In the genomic region with DNA sequence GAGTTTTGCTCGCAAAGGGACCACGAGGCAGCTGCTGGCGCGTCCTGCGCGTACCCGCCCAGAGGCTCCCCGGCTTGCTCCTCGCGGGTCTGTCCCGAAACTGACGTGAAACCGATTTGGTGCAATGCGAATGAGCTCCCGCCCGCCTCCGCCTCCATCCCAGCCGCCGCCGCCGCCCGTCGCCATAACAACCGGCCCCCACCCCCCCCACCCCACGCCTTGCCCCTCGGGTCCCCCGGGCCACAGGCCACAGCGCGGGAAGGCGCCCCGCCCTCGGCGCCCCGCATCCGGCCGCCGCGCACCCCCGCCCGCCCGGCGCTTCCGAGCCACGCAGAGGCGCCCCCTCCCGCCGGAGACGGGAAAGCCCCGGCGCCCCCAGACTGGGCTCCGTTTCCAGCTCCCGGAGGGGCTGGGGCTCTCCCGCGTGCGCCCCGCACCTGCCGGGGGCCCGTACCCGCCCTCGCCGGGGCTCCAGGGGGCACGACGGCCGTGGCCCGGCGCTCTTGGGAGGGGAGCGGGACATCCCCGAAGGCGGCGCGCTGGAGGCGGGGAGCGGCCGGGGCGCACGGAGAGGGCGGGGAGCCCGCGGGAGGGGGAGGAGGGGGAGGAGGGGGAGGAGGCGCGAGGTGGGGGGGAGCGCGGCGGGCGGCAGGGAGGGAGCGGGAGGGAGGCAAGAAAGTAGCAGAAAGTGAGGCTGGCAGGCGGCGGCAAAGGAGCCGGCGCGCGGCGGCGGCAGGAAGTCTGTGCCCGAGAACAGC, we compare ENCODE assay signal across 8 cellular contexts. TPM values are rescaled to one million over a fixed set of nuclear protein-coding genes. Genes with fewer than 3 reads are reported as not detected.
DNase-seq lines count a peak whose midpoint lies in the region; ATAC-seq, FAIRE-seq and TF ChIP-seq lines count a peak whose summit lies in the region.

A gene (plus strand): TSS at position 678 of the 758 bp plus-strand sequence.

- H2BK120ac ChIP-seq in H1 (replicated peaks; ENCODE audit: low read depth, low read length) = no peak within 1 kb of the TSS

- peak in 1 of 2 experiments; percentile 84; a peak in 1 of 3 replicates for TF ChIP-seq EP300 in H1 (IDR thresholded peaks at IDR 0.05; ENCODE audit: borderline replicate concordance in 1 of 2, low read depth in 2 of 2, low read length in 2 of 2)

- 0% methylated on average over 7 of the region's 95 CpGs; no CpG with 5 or more reads in 1 of the 2 experiments for WGBS in H1 (ENCODE audit: extremely low coverage in 1 of 2, insufficient coverage in 1 of 2, insufficient read length in 1 of 2, insufficient replicate concordance in 2 of 2, low coverage in 1 of 2, low lambda C conversion rate in 2 of 2, missing lambda C conversion rate in 1 of 2), 2 experiments

- H3K14ac ChIP-seq in H1 (ENCODE audit: insufficient read length) = peak within 1 kb of the TSS; percentile 52

- no peak within 1 kb of the TSS for H2AK5ac ChIP-seq in H1 (ENCODE audit: low read depth, low read length)

- no peak within 1 kb of the TSS for H2BK20ac ChIP-seq in H1 (ENCODE audit: low read length)

- no peak; a peak in 1 of 4 replicates for TF ChIP-seq RAD21 in H1 (IDR thresholded peaks at IDR 0.05 in 1 of 2, conservative IDR thresholded peaks at IDR 0.05 in 1 of 2; ENCODE audit: low read depth in 2 of 2, low read length in 2 of 2)

- peaks cover 19% of the 10 kb centered on the region for H3K4me1 ChIP-seq in A673 (ENCODE audit: insufficient read depth, low read length, poor library complexity, severe bottlenecking)
- H3K4me1 ChIP-seq in H1 (replicated peaks in 1 of 4; ENCODE audit: control insufficient read depth in 3 of 4, insufficient read depth in 4 of 4, low read length in 3 of 4) = peaks cover 7 to 24% (median 9%) of the 10 kb centered on the region in 4 experiments

- no peaks in the 10 kb centered on the region for H3K27me3 ChIP-seq in A673 (replicated peaks; ENCODE audit: insufficient read depth, low read depth, low read length, poor library complexity)
- H3K27me3 ChIP-seq in H1 (replicated peaks in 1 of 4; ENCODE audit: control insufficient read depth in 3 of 4, extremely low read depth in 1 of 4, insufficient read depth in 3 of 4, low read length in 3 of 4) = peaks cover 0 to 27% (median 24%) of the 10 kb centered on the region in 4 experiments; a peak in 6 of 7 replicates

- peaks cover 11% of the 10 kb centered on the region for H3K23me2 ChIP-seq in H1 (ENCODE audit: low read depth, low read length)

- no TSS peak for BruUV-seq in A673 (replicated peaks; lab: Mats Ljungman, UMichigan)

- peak within 1 kb of the TSS; percentile 11; the same call in 1 of the 2 replicates for H2BK5ac ChIP-seq in H1 (ENCODE audit: low read depth, low read length)

- TF ChIP-seq CTCF in A673 (conservative IDR thresholded peaks at IDR 0.05; ENCODE audit: low read depth, low read length) (peak; percentile 44; the same call in 1 of the 2 replicates), H1 (IDR thresholded peaks at IDR 0.05; ENCODE audit: control extremely low read depth in 1 of 3, insufficient read depth in 1 of 3, low read depth in 1 of 3, low read length in 3 of 3) (peak in 2 of 3 experiments; percentile 16 to 27; a peak in 2 of 4 replicates)

- H3K27ac ChIP-seq in A673 (ENCODE audit: low read depth, low read length, poor library complexity, severe bottlenecking) (peak within 1 kb of the TSS; percentile 80), H1 (ENCODE audit: low read depth, low read length) (no peak within 1 kb of the TSS; the same call in 1 of the 2 replicates)

- peak within 1 kb of the TSS; percentile 45; the same call in 1 of the 2 replicates for H2BK12ac ChIP-seq in H1 (ENCODE audit: low read depth, low read length)

- peaks cover 0 to 3% of the 10 kb centered on the region in 2 experiments for H4K20me1 ChIP-seq in H1 (replicated peaks in 1 of 2; ENCODE audit: control insufficient read depth in 1 of 2, insufficient read depth in 2 of 2, low read length in 2 of 2)

- H3K36me3 ChIP-seq in A673 (ENCODE audit: insufficient read depth, low read length, poor library complexity, severe bottlenecking) (no peaks in the 10 kb centered on the region), H1 (ENCODE audit: control insufficient read depth in 2 of 4, insufficient read depth in 4 of 4, low read length in 3 of 4) (no peaks in the 10 kb centered on the region)

- H3K9me3 ChIP-seq in A673 (ENCODE audit: low read depth, low read length, poor library complexity, severe bottlenecking) (no peaks in the 10 kb centered on the region), H1 (ENCODE audit: insufficient read depth in 2 of 2, low read depth in 1 of 2, low read length in 1 of 2) (no peaks in the 10 kb centered on the region)

- H3K18ac ChIP-seq in H1 (ENCODE audit: extremely low read depth, low read length) = peak within 1 kb of the TSS; percentile 84

- POLR2A ChIA-PET in A673 (lab: Charles Lee; ENCODE audit: low non-redundant PET) (interaction anchor here (0.6 to 0.7 kb wide), 2 partner anchors 9 to 51 kb away, joined by 3 to 8 read pairs; no protein-coding TSS in a partner anchor), H1 (lab: Charles Lee; ENCODE audit: partially characterized antibody) (interaction anchor here (0.6 to 1.3 kb wide), 3 partner anchors 9 to 138 kb away, joined by 3 to 5 read pairs (median 3); no protein-coding TSS in a partner anchor)

- peak in 1 of 2 experiments; percentile 37; a peak in 1 of 3 replicates for TF ChIP-seq POLR2A in H1 (IDR thresholded peaks at IDR 0.05; ENCODE audit: control extremely low read depth in 1 of 2, low read depth in 2 of 2, low read length in 2 of 2)

- intact Hi-C loops in A673 (cut with micrococcal nuclease; ENCODE audit: unreplicated experiment) = loop anchor here (10.0 kb wide), 1 partner anchor 356 kb away; no protein-coding TSS in a partner anchor

- FAIRE-seq in H1 (lab: Jason Lieb, UNC) = no peak

- H3K4me2 ChIP-seq in H1 (ENCODE audit: insufficient read depth in 1 of 2, low read depth in 2 of 2, low read length in 2 of 2) = peak within 1 kb of the TSS; percentile 97 to 100

- ATAC-seq in GM18511 (IDR thresholded peaks at IDR 0.05; ENCODE audit: unreplicated experiment) (peak; percentile 58), HG03025 (IDR thresholded peaks at IDR 0.05; ENCODE audit: low FRiP score, unreplicated experiment) (peak; percentile 46)

- peak within 1 kb of the TSS; percentile 92 for H2AFZ ChIP-seq in H1 (ENCODE audit: low read length)

- H2BK15ac ChIP-seq in H1 (ENCODE audit: low read length) = peak within 1 kb of the TSS; percentile 89; the same call in 1 of the 2 replicates

- no peak within 1 kb of the TSS for H3K23ac ChIP-seq in H1 (ENCODE audit: insufficient read length)

- CTCF ChIA-PET in A673 (lab: Charles Lee) (interaction anchor here (0.5 to 1.1 kb wide), 5 partner anchors 11 to 226 kb away, joined by 3 to 6 read pairs (median 3); no protein-coding TSS in a partner anchor), H1 (lab: Charles Lee; ENCODE audit: partially characterized antibody) (interaction anchor here (0.6 to 3.6 kb wide), 9 partner anchors 26 to 622 kb away, joined by 3 to 15 read pairs (median 3); no protein-coding TSS in a partner anchor)

- DNase-seq in A673 (ENCODE audit: low spot score) (peak; percentile 90), NCI-H69 (lab: John Stamatoyannopoulos, UW) (peak; percentile 85), H1 (ENCODE audit: low read depth in 1 of 2, low spot score in 2 of 2) (peak; percentile 56 to 86), mesenteric fat pad (ENCODE audit: low spot score) (peak; percentile 95)
- DNase-seq in activated CD8-positive, alpha-beta memory T cell treated with anti-CD3 and anti-CD28 coated beads for 4 hours (ENCODE audit: low read depth in 2 of 2) = peak; percentile 73 to 85
- peak; percentile 72 to 76 for DNase-seq in stimulated activated CD8-positive, alpha-beta memory T cell treated with anti-CD3 and anti-CD28 coated beads, Interleukin-15, amount 100 ng/mL, for 48 hours (ENCODE audit: low read depth in 2 of 2)

- peak within 1 kb of the TSS; percentile 95 for H4K91ac ChIP-seq in H1 (replicated peaks; ENCODE audit: insufficient read length, low read length)

- no peak within 1 kb of the TSS for H3K4ac ChIP-seq in H1 (replicated peaks; ENCODE audit: insufficient read length, low read depth, low read length)

- H3K4me3 ChIP-seq in A673 (ENCODE audit: low read depth, low read length, poor library complexity, severe bottlenecking) = peak within 1 kb of the TSS; percentile 98
- peak within 1 kb of the TSS; percentile 56 to 96 (median 86) for H3K4me3 ChIP-seq in H1 (ENCODE audit: extremely low read depth in 1 of 4, insufficient read depth in 2 of 4, low read depth in 3 of 4, low read length in 4 of 4)

- peaks cover 0 to 9% of the 10 kb centered on the region in 2 experiments; a peak in 2 of 4 replicates for H3K79me2 ChIP-seq in H1 (ENCODE audit: control insufficient read depth in 1 of 2, insufficient read depth in 2 of 2, low read length in 2 of 2)

- H3K79me1 ChIP-seq in H1 (ENCODE audit: low read depth, low read length) = no peaks in the 10 kb centered on the region

- H3K56ac ChIP-seq in H1 (replicated peaks; ENCODE audit: insufficient read length, low read depth, low read length) = no peak within 1 kb of the TSS

- peak within 1 kb of the TSS in 3 of 4 experiments; percentile 35 to 63 (median 48); a peak in 6 of 7 replicates for H3K9ac ChIP-seq in H1 (replicated peaks in 1 of 4; ENCODE audit: extremely low read depth in 1 of 4, low read depth in 3 of 4, low read length in 3 of 4)

- H4K5ac ChIP-seq in H1 (ENCODE audit: insufficient read length, low read depth, low read length) = peak within 1 kb of the TSS; percentile 88

- peak within 1 kb of the TSS; percentile 73 for H4K8ac ChIP-seq in H1 (ENCODE audit: extremely low read depth, insufficient read depth, low read length)

TF ChIP-seq in H1, 55 proteins besides CTCF, POLR2A, EP300 and RAD21 (continues in another document):
- TF ChIP-seq SIRT6 (IDR thresholded peaks at IDR 0.05; ENCODE audit: low read length) = no peak
- TF ChIP-seq SIN3A (conservative IDR thresholded peaks at IDR 0.05 in 1 of 2, IDR thresholded peaks at IDR 0.05 in 1 of 2; ENCODE audit: low read depth in 1 of 2, low read length in 2 of 2) = 0 out of 4 replicates have a peak, but pooled peaks of 1 of the 2 experiments have one; percentile 25
- no peak for TF ChIP-seq SP2 (IDR thresholded peaks at IDR 0.05; ENCODE audit: low read length)
- TF ChIP-seq, protein P1, sequence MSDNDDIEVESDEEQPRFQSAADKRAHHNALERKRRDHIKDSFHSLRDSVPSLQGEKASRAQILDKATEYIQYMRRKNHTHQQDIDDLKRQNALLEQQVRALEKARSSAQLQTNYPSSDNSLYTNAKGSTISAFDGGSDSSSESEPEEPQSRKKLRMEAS (IDR thresholded peaks at IDR 0.05) = peak; percentile 60

RNA-seq across cellular contexts. Expression of the gene that starts here (rescaled TPM):
- total RNA-seq in A673 (2021) = 23.7 and 27.0 TPM in 2 replicates
- total RNA-seq in H1 (2021; fragmentation: NEBNext Ultra II Directional; extraction: Animal tissue kit (Norgen Biotek cat#: 25700)) = 8.9 and 10.6 TPM in 2 replicates
- 3.5 and 3.6 TPM in 2 replicates for polyA plus RNA-seq in H1 (2011; rRNA removed)
- polyA plus RNA-seq in H1 (2011; cell fraction: cytosol; rRNA removed) = 4.5 TPM
- polyA plus RNA-seq in H1 (2011; cell fraction: nucleus; rRNA removed) = 4.1 TPM
- 6.4 to 8.3 TPM (median 6.7 TPM) in 4 replicates for polyA plus RNA-seq in H1 (2012, experiment 1 of 2)
- polyA plus RNA-seq in H1 (2012, experiment 2 of 2) = 2.7 TPM
- 4.8 TPM for polyA plus RNA-seq in H1 (2013, experiment 1 of 2)
- polyA plus RNA-seq in H1 (2013, experiment 2 of 2) = 4.6 TPM
- polyA minus RNA-seq in H1 (2011; rRNA and poly(A)+ RNA removed) = 6.3 and 6.8 TPM in 2 replicates
- polyA minus RNA-seq in H1 (2011; cell fraction: cytosol; rRNA and poly(A)+ RNA removed) = 4.6 TPM
- 4.8 TPM for polyA minus RNA-seq in H1 (2011; cell fraction: nucleus; rRNA and poly(A)+ RNA removed)
- 16.5 TPM for total RNA-seq in mesenteric fat pad
